ENCODE assay signal across 1 cellular context in genomic region chr14:77799863-77800730, GRCh38.
TF ChIP-seq lines count a peak whose summit lies in the region.

Gene ADCK1, plus strand, starts transcription at chr14:77800109. Its CDS starts 18,870 bp downstream, at chr14:77818979.

TF ChIP-seq in HepG2, 621 proteins besides CTCF, POLR2A, EP300 and RAD21 (continued from another document):
- TF ChIP-seq ATF3 (CRISPR knock-in tag; IDR thresholded peaks at IDR 0.05), result peak; percentile 45; the same call in 1 of the 2 replicates
- TF ChIP-seq AGO1 (IDR thresholded peaks at IDR 0.05; ENCODE audit: low read depth, low read length, poor library complexity, severe bottlenecking), result no peak
- 0 out of 2 replicates have a peak, but pooled peaks have one; percentile 68 for TF ChIP-seq ZBTB42 (CRISPR knock-in tag; IDR thresholded peaks at IDR 0.05)
- TF ChIP-seq FOXP1 (IDR thresholded peaks at IDR 0.05), result no peak
- no peak for TF ChIP-seq FOXP1 (CRISPR knock-in tag; IDR thresholded peaks at IDR 0.05)
- peak; percentile 38 for TF ChIP-seq BHLHE40 (IDR thresholded peaks at IDR 0.05; ENCODE audit: low read length)
- 0 out of 2 replicates have a peak, but pooled peaks have one; percentile 75 for TF ChIP-seq CC2D1A (CRISPR knock-in tag; IDR thresholded peaks at IDR 0.05)
- TF ChIP-seq STAT6 (CRISPR knock-in tag; IDR thresholded peaks at IDR 0.05; ENCODE audit: borderline replicate concordance), result peak; percentile 64; the same call in 1 of the 2 replicates
- peak; percentile 45; the same call in 1 of the 2 replicates for TF ChIP-seq HNRNPUL1 (IDR thresholded peaks at IDR 0.05; ENCODE audit: low read depth, low read length)
- TF ChIP-seq ZMYM4 (CRISPR knock-in tag; IDR thresholded peaks at IDR 0.05), result peak; percentile 81; the same call in 1 of the 2 replicates
- TF ChIP-seq, protein P1, sequence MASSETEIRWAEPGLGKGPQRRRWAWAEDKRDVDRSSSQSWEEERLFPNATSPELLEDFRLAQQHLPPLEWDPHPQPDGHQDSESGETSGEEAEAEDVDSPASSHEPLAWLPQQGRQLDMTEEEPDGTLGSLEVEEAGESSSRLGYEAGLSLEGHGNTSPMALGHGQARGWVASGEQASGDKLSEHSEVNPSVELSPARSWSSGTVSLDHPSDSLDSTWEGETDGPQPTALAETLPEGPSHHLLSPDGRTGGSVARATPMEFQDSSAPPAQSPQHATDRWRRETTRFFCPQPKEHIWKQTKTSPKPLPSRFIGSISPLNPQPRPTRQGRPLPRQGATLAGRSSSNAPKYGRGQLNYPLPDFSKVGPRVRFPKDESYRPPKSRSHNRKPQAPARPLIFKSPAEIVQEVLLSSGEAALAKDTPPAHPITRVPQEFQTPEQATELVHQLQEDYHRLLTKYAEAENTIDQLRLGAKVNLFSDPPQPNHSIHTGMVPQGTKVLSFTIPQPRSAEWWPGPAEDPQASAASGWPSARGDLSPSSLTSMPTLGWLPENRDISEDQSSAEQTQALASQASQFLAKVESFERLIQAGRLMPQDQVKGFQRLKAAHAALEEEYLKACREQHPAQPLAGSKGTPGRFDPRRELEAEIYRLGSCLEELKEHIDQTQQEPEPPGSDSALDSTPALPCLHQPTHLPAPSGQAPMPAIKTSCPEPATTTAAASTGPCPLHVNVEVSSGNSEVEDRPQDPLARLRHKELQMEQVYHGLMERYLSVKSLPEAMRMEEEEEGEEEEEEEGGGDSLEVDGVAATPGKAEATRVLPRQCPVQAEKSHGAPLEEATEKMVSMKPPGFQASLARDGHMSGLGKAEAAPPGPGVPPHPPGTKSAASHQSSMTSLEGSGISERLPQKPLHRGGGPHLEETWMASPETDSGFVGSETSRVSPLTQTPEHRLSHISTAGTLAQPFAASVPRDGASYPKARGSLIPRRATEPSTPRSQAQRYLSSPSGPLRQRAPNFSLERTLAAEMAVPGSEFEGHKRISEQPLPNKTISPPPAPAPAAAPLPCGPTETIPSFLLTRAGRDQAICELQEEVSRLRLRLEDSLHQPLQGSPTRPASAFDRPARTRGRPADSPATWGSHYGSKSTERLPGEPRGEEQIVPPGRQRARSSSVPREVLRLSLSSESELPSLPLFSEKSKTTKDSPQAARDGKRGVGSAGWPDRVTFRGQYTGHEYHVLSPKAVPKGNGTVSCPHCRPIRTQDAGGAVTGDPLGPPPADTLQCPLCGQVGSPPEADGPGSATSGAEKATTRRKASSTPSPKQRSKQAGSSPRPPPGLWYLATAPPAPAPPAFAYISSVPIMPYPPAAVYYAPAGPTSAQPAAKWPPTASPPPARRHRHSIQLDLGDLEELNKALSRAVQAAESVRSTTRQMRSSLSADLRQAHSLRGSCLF (CRISPR knock-in tag; IDR thresholded peaks at IDR 0.05; ENCODE audit: borderline replicate concordance), result no peak
- peak; percentile 91; the same call in 1 of the 2 replicates for TF ChIP-seq ZNF337 (CRISPR knock-in tag; IDR thresholded peaks at IDR 0.05; ENCODE audit: borderline replicate concordance, low read depth)
- 0 out of 2 replicates have a peak, but pooled peaks have one; percentile 58 for TF ChIP-seq ZNF782 (CRISPR knock-in tag; IDR thresholded peaks at IDR 0.05; ENCODE audit: borderline replicate concordance)
- TF ChIP-seq ZNF333 (CRISPR knock-in tag; IDR thresholded peaks at IDR 0.05; ENCODE audit: borderline replicate concordance), result 0 out of 2 replicates have a peak, but pooled peaks have one; percentile 29
- TF ChIP-seq ZNF747 (CRISPR knock-in tag; IDR thresholded peaks at IDR 0.05; ENCODE audit: borderline replicate concordance), result peak; percentile 86; the same call in 1 of the 2 replicates
- TF ChIP-seq, protein P2, sequence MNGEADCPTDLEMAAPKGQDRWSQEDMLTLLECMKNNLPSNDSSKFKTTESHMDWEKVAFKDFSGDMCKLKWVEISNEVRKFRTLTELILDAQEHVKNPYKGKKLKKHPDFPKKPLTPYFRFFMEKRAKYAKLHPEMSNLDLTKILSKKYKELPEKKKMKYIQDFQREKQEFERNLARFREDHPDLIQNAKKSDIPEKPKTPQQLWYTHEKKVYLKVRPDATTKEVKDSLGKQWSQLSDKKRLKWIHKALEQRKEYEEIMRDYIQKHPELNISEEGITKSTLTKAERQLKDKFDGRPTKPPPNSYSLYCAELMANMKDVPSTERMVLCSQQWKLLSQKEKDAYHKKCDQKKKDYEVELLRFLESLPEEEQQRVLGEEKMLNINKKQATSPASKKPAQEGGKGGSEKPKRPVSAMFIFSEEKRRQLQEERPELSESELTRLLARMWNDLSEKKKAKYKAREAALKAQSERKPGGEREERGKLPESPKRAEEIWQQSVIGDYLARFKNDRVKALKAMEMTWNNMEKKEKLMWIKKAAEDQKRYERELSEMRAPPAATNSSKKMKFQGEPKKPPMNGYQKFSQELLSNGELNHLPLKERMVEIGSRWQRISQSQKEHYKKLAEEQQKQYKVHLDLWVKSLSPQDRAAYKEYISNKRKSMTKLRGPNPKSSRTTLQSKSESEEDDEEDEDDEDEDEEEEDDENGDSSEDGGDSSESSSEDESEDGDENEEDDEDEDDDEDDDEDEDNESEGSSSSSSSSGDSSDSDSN (CRISPR knock-in tag; IDR thresholded peaks at IDR 0.05), result peak; percentile 90
- TF ChIP-seq BCL6 (CRISPR knock-in tag; IDR thresholded peaks at IDR 0.05), result peak; percentile 9; the same call in 1 of the 2 replicates
- TF ChIP-seq SOX13 (IDR thresholded peaks at IDR 0.05), result no peak
- peak in 1 of 2 experiments; percentile 16; a peak in 1 of 4 replicates for TF ChIP-seq SOX13 (CRISPR knock-in tag; conservative IDR thresholded peaks at IDR 0.05 in 1 of 2, IDR thresholded peaks at IDR 0.05 in 1 of 2)
- peak; percentile 73 to 93; a peak in 3 of 4 replicates for TF ChIP-seq HMGXB4 (CRISPR knock-in tag; IDR thresholded peaks at IDR 0.05; ENCODE audit: borderline replicate concordance in 1 of 2, low read depth in 1 of 2)
- TF ChIP-seq, protein P3, sequence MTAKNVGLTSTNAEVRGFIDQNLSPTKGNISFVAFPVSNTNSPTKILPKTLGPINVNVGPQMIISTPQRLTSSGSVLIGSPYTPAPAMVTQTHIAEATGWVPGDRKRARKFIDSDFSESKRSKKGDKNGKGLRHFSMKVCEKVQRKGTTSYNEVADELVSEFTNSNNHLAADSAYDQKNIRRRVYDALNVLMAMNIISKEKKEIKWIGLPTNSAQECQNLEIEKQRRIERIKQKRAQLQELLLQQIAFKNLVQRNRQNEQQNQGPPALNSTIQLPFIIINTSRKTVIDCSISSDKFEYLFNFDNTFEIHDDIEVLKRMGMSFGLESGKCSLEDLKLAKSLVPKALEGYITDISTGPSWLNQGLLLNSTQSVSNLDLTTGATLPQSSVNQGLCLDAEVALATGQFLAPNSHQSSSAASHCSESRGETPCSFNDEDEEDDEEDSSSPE (CRISPR knock-in tag; IDR thresholded peaks at IDR 0.05), result peak; percentile 39; the same call in 1 of the 2 replicates
- TF ChIP-seq ZNF124 (CRISPR knock-in tag; IDR thresholded peaks at IDR 0.05), result no peak; the same call in 1 of the 2 replicates
- no peak for TF ChIP-seq ATF1 (CRISPR knock-in tag; IDR thresholded peaks at IDR 0.05)
- TF ChIP-seq MED8 (CRISPR knock-in tag; IDR thresholded peaks at IDR 0.05; ENCODE audit: insufficient replicate concordance), result peak; percentile 62
- peak; percentile 24; the same call in 1 of the 2 replicates for TF ChIP-seq ZNF460 (CRISPR knock-in tag; IDR thresholded peaks at IDR 0.05; ENCODE audit: borderline replicate concordance)
- TF ChIP-seq ZNF235 (CRISPR knock-in tag; IDR thresholded peaks at IDR 0.05; ENCODE audit: borderline replicate concordance), result 0 out of 2 replicates have a peak, but pooled peaks have one; percentile 59
- TF ChIP-seq, protein P4, sequence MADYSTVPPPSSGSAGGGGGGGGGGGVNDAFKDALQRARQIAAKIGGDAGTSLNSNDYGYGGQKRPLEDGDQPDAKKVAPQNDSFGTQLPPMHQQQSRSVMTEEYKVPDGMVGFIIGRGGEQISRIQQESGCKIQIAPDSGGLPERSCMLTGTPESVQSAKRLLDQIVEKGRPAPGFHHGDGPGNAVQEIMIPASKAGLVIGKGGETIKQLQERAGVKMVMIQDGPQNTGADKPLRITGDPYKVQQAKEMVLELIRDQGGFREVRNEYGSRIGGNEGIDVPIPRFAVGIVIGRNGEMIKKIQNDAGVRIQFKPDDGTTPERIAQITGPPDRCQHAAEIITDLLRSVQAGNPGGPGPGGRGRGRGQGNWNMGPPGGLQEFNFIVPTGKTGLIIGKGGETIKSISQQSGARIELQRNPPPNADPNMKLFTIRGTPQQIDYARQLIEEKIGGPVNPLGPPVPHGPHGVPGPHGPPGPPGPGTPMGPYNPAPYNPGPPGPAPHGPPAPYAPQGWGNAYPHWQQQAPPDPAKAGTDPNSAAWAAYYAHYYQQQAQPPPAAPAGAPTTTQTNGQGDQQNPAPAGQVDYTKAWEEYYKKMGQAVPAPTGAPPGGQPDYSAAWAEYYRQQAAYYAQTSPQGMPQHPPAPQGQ (CRISPR knock-in tag; IDR thresholded peaks at IDR 0.05; ENCODE audit: borderline replicate concordance), result no peak
- TF ChIP-seq, protein P5, sequence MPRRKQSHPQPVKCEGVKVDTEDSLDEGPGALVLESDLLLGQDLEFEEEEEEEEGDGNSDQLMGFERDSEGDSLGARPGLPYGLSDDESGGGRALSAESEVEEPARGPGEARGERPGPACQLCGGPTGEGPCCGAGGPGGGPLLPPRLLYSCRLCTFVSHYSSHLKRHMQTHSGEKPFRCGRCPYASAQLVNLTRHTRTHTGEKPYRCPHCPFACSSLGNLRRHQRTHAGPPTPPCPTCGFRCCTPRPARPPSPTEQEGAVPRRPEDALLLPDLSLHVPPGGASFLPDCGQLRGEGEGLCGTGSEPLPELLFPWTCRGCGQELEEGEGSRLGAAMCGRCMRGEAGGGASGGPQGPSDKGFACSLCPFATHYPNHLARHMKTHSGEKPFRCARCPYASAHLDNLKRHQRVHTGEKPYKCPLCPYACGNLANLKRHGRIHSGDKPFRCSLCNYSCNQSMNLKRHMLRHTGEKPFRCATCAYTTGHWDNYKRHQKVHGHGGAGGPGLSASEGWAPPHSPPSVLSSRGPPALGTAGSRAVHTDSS (CRISPR knock-in tag; conservative IDR thresholded peaks at IDR 0.05), result no peak
- peak; percentile 49; the same call in 1 of the 2 replicates for TF ChIP-seq ZNF232 (CRISPR knock-in tag; IDR thresholded peaks at IDR 0.05; ENCODE audit: borderline replicate concordance)
- TF ChIP-seq ZNF143 (CRISPR knock-in tag; IDR thresholded peaks at IDR 0.05), result peak; percentile 97
- TF ChIP-seq ZKSCAN5 (CRISPR knock-in tag; IDR thresholded peaks at IDR 0.05), result no peak
- TF ChIP-seq PITX1 (CRISPR knock-in tag; IDR thresholded peaks at IDR 0.05), result peak; percentile 63; the same call in 1 of the 2 replicates
- TF ChIP-seq, protein P6, sequence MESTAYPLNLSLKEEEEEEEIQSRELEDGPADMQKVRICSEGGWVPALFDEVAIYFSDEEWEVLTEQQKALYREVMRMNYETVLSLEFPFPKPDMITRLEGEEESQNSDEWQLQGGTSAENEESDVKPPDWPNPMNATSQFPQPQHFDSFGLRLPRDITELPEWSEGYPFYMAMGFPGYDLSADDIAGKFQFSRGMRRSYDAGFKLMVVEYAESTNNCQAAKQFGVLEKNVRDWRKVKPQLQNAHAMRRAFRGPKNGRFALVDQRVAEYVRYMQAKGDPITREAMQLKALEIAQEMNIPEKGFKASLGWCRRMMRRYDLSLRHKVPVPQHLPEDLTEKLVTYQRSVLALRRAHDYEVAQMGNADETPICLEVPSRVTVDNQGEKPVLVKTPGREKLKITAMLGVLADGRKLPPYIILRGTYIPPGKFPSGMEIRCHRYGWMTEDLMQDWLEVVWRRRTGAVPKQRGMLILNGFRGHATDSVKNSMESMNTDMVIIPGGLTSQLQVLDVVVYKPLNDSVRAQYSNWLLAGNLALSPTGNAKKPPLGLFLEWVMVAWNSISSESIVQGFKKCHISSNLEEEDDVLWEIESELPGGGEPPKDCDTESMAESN (CRISPR knock-in tag; conservative IDR thresholded peaks at IDR 0.05), result peak; percentile 97
- TF ChIP-seq HDAC2 (CRISPR knock-in tag; IDR thresholded peaks at IDR 0.05), result peak; percentile 63; the same call in 1 of the 2 replicates
- TF ChIP-seq ERF (CRISPR knock-in tag; IDR thresholded peaks at IDR 0.05), result peak; percentile 67; the same call in 1 of the 2 replicates
